In the genomic region with DNA sequence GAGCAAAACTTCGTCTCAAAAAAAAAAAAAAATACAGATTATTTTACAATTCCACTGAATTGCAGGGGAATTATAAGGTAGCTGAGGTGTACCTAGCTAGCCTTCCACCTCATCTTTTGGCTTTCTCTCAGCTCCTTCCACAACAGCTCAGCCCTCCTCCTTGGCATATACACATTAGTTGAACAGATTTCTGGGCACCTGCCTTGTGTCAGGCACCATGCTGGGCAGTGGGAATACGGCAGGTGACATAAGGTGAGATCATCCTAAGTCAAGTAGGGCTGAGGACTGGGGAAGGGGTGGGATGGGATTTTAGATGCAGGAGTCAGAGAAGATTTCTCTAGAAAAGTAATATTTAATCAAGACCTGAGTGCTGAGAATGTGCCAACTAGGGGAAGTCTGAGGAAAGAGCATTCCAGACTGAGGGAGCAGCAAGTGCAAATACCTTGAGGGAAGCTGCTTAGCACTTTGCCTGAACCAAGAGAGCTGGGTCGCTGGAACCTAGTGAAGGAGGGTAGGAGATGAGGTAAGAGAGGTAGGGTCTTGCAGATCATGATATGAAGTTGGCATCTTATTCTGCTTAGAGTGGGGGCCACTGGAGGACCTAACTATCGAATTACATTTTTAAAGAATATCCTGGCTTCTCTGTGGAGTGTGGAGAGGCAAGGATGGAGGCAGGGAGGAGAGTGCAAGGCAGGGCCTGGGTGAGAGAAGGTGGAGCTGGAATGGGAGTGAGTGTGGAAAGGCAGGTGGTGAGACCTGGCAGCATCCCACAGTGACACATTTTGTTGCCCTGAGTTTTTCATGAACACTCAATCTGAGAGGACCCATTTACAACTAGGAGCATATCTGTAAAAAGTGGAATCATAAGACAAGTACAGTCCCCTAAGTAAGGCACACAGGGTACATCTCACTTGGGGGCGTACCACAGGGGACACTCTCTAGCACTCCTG, we compare ENCODE assay signal across 23 cellular contexts. TPM values are rescaled to one million over a fixed set of nuclear protein-coding genes. Genes with fewer than 3 reads are reported as not detected.
A peak's percentile ranks its signal among the peaks of the same experiment; 100 is the strongest.
DNase-seq lines count a peak whose midpoint lies in the region; ATAC-seq lines count a peak whose summit lies in the region.
"Had no signal": no experiment of that assay in that cellular context is flagged by ENCODE, and none has a peak within 500 bp of the region (broad histone marks: within the 10 kb centered on the region; RNA-seq: fewer than 3 reads in every experiment).

No MANE protein-coding gene starts in this region.

- no peak for ATAC-seq in GM21360 (IDR thresholded peaks at IDR 0.05; ENCODE audit: unreplicated experiment)
- no peak for ATAC-seq in activated naive CD8-positive, alpha-beta T cell treated with anti-CD3 and anti-CD28 coated beads, Interleukin-2, amount 50 U/mL, for 24 hours
- ATAC-seq: activated CD8-positive, alpha-beta T cell treated with anti-CD3 and anti-CD28 coated beads, Interleukin-2, amount 10 ng/mL, durations not matched to agents 7 days and 5 days; natural killer cell had no signal

- H3K9me3 Mint-ChIP-seq in activated naive CD8-positive, alpha-beta T cell treated with anti-CD3 and anti-CD28 coated beads, Interleukin-2, amount 50 U/mL, for 24 hours = no peaks in the 10 kb centered on the region
- H3K9me3 Mint-ChIP-seq: central memory CD8-positive, alpha-beta T cell; natural killer cell; T-helper 2 cell treated with Interferon-gamma antibody and Interleukin-4, amounts not matched to agents 5 μg/mL and 100 μg/mL, for 36 hours had no signal

- H3K36me3 Mint-ChIP-seq in activated naive CD8-positive, alpha-beta T cell treated with anti-CD3 and anti-CD28 coated beads, Interleukin-2, amount 50 U/mL, for 24 hours (ENCODE audit: low read depth) = no peaks in the 10 kb centered on the region
- H3K36me3 Mint-ChIP-seq: CD4-positive, CD25-positive, alpha-beta regulatory T cell; natural killer cell had no signal

- peak overlapping the region; percentile 98 for H3K27ac ChIP-seq in epithelial cell of prostate
- H3K27ac ChIP-seq: ovary, stomach, tibial nerve had no signal

- H3K4me1 Mint-ChIP-seq in activated naive CD8-positive, alpha-beta T cell treated with anti-CD3 and anti-CD28 coated beads, Interleukin-2, amount 50 U/mL, for 24 hours = peaks cover 13% of the 10 kb centered on the region
- H3K4me1 Mint-ChIP-seq: central memory CD8-positive, alpha-beta T cell; natural killer cell had no signal

- H3K4me3 Mint-ChIP-seq in activated naive CD8-positive, alpha-beta T cell treated with anti-CD3 and anti-CD28 coated beads, Interleukin-2, amount 50 U/mL, for 24 hours = no peak overlapping the region
- H3K4me3 Mint-ChIP-seq: activated CD8-positive, alpha-beta T cell treated with anti-CD3 and anti-CD28 coated beads, Interleukin-2, amount 10 ng/mL, durations not matched to agents 7 days and 5 days; CD4-positive, CD25-positive, alpha-beta regulatory T cell; central memory CD8-positive, alpha-beta T cell; natural killer cell; T-helper 2 cell treated with Interferon-gamma antibody and Interleukin-4, amounts not matched to agents 5 μg/mL and 100 μg/mL, for 36 hours had no signal

- H3K27me3 Mint-ChIP-seq in activated naive CD8-positive, alpha-beta T cell treated with anti-CD3 and anti-CD28 coated beads, Interleukin-2, amount 50 U/mL, for 24 hours = peaks cover 5% of the 10 kb centered on the region
- H3K27me3 Mint-ChIP-seq: CD4-positive, CD25-positive, alpha-beta regulatory T cell had no signal

- no peak overlapping the region for H3K27ac Mint-ChIP-seq in activated naive CD8-positive, alpha-beta T cell treated with anti-CD3 and anti-CD28 coated beads, Interleukin-2, amount 50 U/mL, for 24 hours
- H3K27ac Mint-ChIP-seq: activated CD8-positive, alpha-beta T cell treated with anti-CD3 and anti-CD28 coated beads, Interleukin-2, amount 10 ng/mL, durations not matched to agents 7 days and 5 days; natural killer cell; T-helper 2 cell treated with Interferon-gamma antibody and Interleukin-4, amounts not matched to agents 5 μg/mL and 100 μg/mL, for 36 hours had no signal

- DNase-seq in NCI-H1417 (lab: John Stamatoyannopoulos, UW) = peak; percentile 23 to 61 (median 44)
- no peak for DNase-seq in NCI-H1417 treated with DMSO at 0.1 percent for 48 hours (lab: John Stamatoyannopoulos, UW)
- peak; percentile 84 for DNase-seq in NCI-H69 (lab: John Stamatoyannopoulos, UW)
- DNase-seq in epithelial cell of prostate (ENCODE audit: low read depth, low spot score) = no peak
- peak; percentile 70 for DNase-seq in renal cortical epithelial cell (ENCODE audit: low read depth)
- no peak for DNase-seq in H4 (ENCODE audit: low spot score)
- DNase-seq in activated naive CD8-positive, alpha-beta T cell treated with anti-CD3 and anti-CD28 coated beads, Interleukin-2, amount 50 U/mL, for 24 hours = no peak
- DNase-seq: activated CD8-positive, alpha-beta T cell treated with anti-CD3 and anti-CD28 coated beads, Interleukin-2, amount 10 ng/mL, durations not matched to agents 7 days and 5 days; activated gamma-delta T cell treated with Interleukin-2 at 50 U/mL for 16 hours; activated T-cell treated with anti-CD3 and anti-CD28 coated beads, Interleukin-2, amount 50 U/mL, for 1 hour; CD4-positive, CD25-positive, alpha-beta regulatory T cell; natural killer cell; NCI-H1436 treated with DMSO at 0.1 percent for 48 hours; NCI-H2227 treated with DMSO at 0.1 percent for 48 hours; ovary; SHP77 treated with DMSO at 0.1 percent for 48 hours; small intestine; stimulated activated CD8-positive, alpha-beta memory T cell treated with anti-CD3 and anti-CD28 coated beads, Interleukin-4, amount 100 ng/mL, for 48 hours; stomach had no signal

RNA-seq across cellular contexts. Expression of a gene that starts 28.2 kb away (rescaled TPM):
- 128 and 1,305 TPM in 2 replicates for total RNA-seq in renal cortical epithelial cell
- total RNA-seq in H4 (2014; rRNA removed; shearing (Covaris generic)) = 0.10 TPM in 1 of 2 replicates, not detected in the other
- total RNA-seq: activated CD8-positive, alpha-beta T cell treated with anti-CD3 and anti-CD28 coated beads, Interleukin-2, amount 10 ng/mL, durations not matched to agents 7 days and 5 days; CD4-positive, CD25-positive, alpha-beta regulatory T cell; natural killer cell had no signal

Comparison
In these comparisons a context has a peak if more than half of its experiments do, and no peak if none do; other contexts are left out.
1. DNase-seq: peak in NCI-H1417 (3 of 3), NCI-H69 (single experiment) and renal cortical epithelial cell (single experiment); none in NCI-H1417 treated with DMSO at 0.1 percent for 48 hours (single experiment), epithelial cell of prostate (single experiment), H4 (single experiment) and activated naive CD8-positive, alpha-beta T cell treated with anti-CD3 and anti-CD28 coated beads, Interleukin-2, amount 50 U/mL, for 24 hours (single experiment).
2. RNA of a gene that starts 28.2 kb away (total RNA-seq): 128 to 1,305 TPM in renal cortical epithelial cell; 0.10 TPM in H4; every median in the first group is over 100 times any median in the second.